ENCODE assay signal across 10 cellular contexts in genomic region chr12:117045998-117046374, GRCh38. TPM values are rescaled to one million over a fixed set of nuclear protein-coding genes. Genes with fewer than 3 reads are reported as not detected.
DNase-seq lines count a peak whose midpoint lies in the region; ATAC-seq and TF ChIP-seq lines count a peak whose summit lies in the region.
"Had no signal": no experiment of that assay in that cellular context is flagged by ENCODE, and none has a peak within 500 bp of the region (broad histone marks: within the 10 kb centered on the region; RNA-seq: fewer than 3 reads in every experiment).

No MANE protein-coding gene starts in this region.

- peaks cover 16% of the 10 kb centered on the region for H3K27me3 Mint-ChIP-seq in nephron (ENCODE audit: low read depth)
- H3K27me3 Mint-ChIP-seq in activated CD4-positive, alpha-beta T cell treated with anti-CD3 and anti-CD28 coated beads for 36 hours = no peaks in the 10 kb centered on the region

- H3K36me3 Mint-ChIP-seq in nephron (ENCODE audit: low read depth) = no peaks in the 10 kb centered on the region
- H3K36me3 Mint-ChIP-seq in activated CD4-positive, alpha-beta T cell treated with anti-CD3 and anti-CD28 coated beads for 36 hours (ENCODE audit: low read depth) = no peaks in the 10 kb centered on the region

- POLR2A ChIA-PET in activated CD4-positive, alpha-beta T cell treated with anti-CD3 and anti-CD28 coated beads for 36 hours (lab: Charles Lee) = no interaction called here

- intact Hi-C loops in sciatic nerve (cut with DNase I) = no loop called here
- intact Hi-C loops in activated CD4-positive, alpha-beta T cell treated with anti-CD3 and anti-CD28 coated beads for 36 hours (cut with DNase I, micrococcal nuclease) = no loop called here

- no peak for TF ChIP-seq CTCF in nephron (IDR thresholded peaks at IDR 0.05; ENCODE audit: unreplicated experiment in 3 of 3)

- CTCF ChIA-PET in activated CD4-positive, alpha-beta T cell treated with anti-CD3 and anti-CD28 coated beads for 36 hours (lab: Charles Lee) = no interaction called here

- H3K9me3 Mint-ChIP-seq in nephron = no peaks in the 10 kb centered on the region
- no peaks in the 10 kb centered on the region for H3K9me3 Mint-ChIP-seq in activated CD4-positive, alpha-beta T cell treated with anti-CD3 and anti-CD28 coated beads for 36 hours (ENCODE audit: low read depth)
- H3K9me3 Mint-ChIP-seq: CD8-positive, alpha-beta memory T cell had no signal

- H3K27ac ChIP-seq in cingulate gyrus (ENCODE audit: low read depth, low read length) = peak overlapping the region; percentile 10
- H3K27ac ChIP-seq: gastroesophageal sphincter, tibial artery had no signal

- ATAC-seq in HG03469 (IDR thresholded peaks at IDR 0.05; ENCODE audit: unreplicated experiment) = no peak
- ATAC-seq in sciatic nerve = no peak
- no peak for ATAC-seq in activated CD4-positive, alpha-beta T cell treated with anti-CD3 and anti-CD28 coated beads for 36 hours
- ATAC-seq: gastroesophageal sphincter had no signal

- peaks cover 26% of the 10 kb centered on the region for H3K4me1 Mint-ChIP-seq in nephron
- no peaks in the 10 kb centered on the region for H3K4me1 Mint-ChIP-seq in activated CD4-positive, alpha-beta T cell treated with anti-CD3 and anti-CD28 coated beads for 36 hours

- peak overlapping the region; percentile 42 to 88 (median 56) for H3K27ac Mint-ChIP-seq in nephron
- H3K27ac Mint-ChIP-seq in activated CD4-positive, alpha-beta T cell treated with anti-CD3 and anti-CD28 coated beads for 36 hours = no peak overlapping the region

- H3K4me3 Mint-ChIP-seq in nephron = no peak overlapping the region
- no peak overlapping the region for H3K4me3 Mint-ChIP-seq in activated CD4-positive, alpha-beta T cell treated with anti-CD3 and anti-CD28 coated beads for 36 hours
- H3K4me3 Mint-ChIP-seq: CD8-positive, alpha-beta memory T cell had no signal

- DNase-seq in ELR (ENCODE audit: low read depth) = peak; percentile 27
- peak; percentile 61 for DNase-seq in MV-4-11 (lab: John Stamatoyannopoulos, UW)
- DNase-seq in sciatic nerve (ENCODE audit: low spot score) = no peak
- DNase-seq in activated CD4-positive, alpha-beta T cell treated with anti-CD3 and anti-CD28 coated beads for 36 hours = no peak
- DNase-seq: CD8-positive, alpha-beta memory T cell; tibial artery had no signal

RNA-seq across cellular contexts. Expression of gene TESC, which starts 53.2 kb away (rescaled TPM):
- 16.6 TPM for total RNA-seq in sciatic nerve
- total RNA-seq in activated CD4-positive, alpha-beta T cell treated with anti-CD3 and anti-CD28 coated beads for 36 hours = 10 to 100 TPM; 28.9 to 30.2 TPM

Comparison
In these comparisons a context has a peak if more than half of its experiments do, and no peak if none do; other contexts are left out.
1. DNase-seq: peak in ELR (single experiment) and MV-4-11 (single experiment); none in sciatic nerve (single experiment) and activated CD4-positive, alpha-beta T cell treated with anti-CD3 and anti-CD28 coated beads for 36 hours (single experiment).